In the genomic region with DNA sequence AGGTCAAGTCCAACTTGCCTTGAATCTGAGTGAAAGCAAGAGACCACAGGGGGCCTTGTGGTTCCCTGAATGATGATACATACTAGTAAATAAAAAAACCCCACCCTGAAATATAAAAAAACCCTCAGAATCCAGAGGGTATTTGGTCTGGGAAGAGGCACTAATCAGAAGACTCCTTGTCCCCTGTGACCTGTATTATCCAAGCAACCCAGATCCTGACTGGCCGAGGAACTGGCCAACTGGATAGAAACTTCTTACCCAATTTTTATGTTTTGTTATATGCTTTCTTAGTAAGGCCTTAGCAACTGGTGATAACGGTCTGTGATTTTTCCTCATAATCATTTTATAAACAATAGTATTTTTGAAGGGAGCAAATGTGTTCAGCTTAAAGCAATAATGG, we compare ENCODE assay signal across 19 cellular contexts. TPM values are rescaled to one million over a fixed set of nuclear protein-coding genes. Genes with fewer than 3 reads are reported as not detected.
DNase-seq lines count a peak whose midpoint lies in the region; ATAC-seq, FAIRE-seq and TF ChIP-seq lines count a peak whose summit lies in the region.
"Had no signal": no experiment of that assay in that cellular context is flagged by ENCODE, and none has a peak within 500 bp of the region (broad histone marks: within the 10 kb centered on the region; RNA-seq: fewer than 3 reads in every experiment).

No MANE protein-coding gene starts in this region.

- H3K27ac ChIP-seq in gastroesophageal sphincter (peak overlapping the region in 2 of 4 donors; percentile 11 to 57), right atrium auricular region (peak overlapping the region; percentile 22 to 57), sigmoid colon (peak overlapping the region in 1 of 4 donors; percentile 15), HepG2 (ENCODE audit: extremely low read length, insufficient read depth, low read length) (no peak overlapping the region)
- H3K27ac ChIP-seq: 22Rv1, A549, C4-2B, GM23248 had no signal

- H3K4me1 Mint-ChIP-seq in T-cell = no peaks in the 10 kb centered on the region

- POLR2A ChIA-PET in HepG2 (lab: Yijun Ruan, JAX) (no interaction called here), T-cell (lab: Charles Lee) (no interaction called here)

- H3K4me1 ChIP-seq in gastroesophageal sphincter = peaks cover 3 to 91% (median 17%) of the 10 kb centered on the region in 3 donors
- H3K4me1 ChIP-seq in right atrium auricular region = no peaks in the 10 kb centered on the region
- peaks cover 0 to 50% (median 43%) of the 10 kb centered on the region in 4 donors for H3K4me1 ChIP-seq in sigmoid colon
- no peaks in the 10 kb centered on the region for H3K4me1 ChIP-seq in HepG2 (ENCODE audit: insufficient read depth, low read length)
- H3K4me1 ChIP-seq: Caco-2, HAP-1 had no signal

- H2AFZ ChIP-seq in HepG2 (ENCODE audit: low read length) = no peak overlapping the region
- H2AFZ ChIP-seq: GM23248 had no signal

- H3K36me3 ChIP-seq in gastroesophageal sphincter = no peaks in the 10 kb centered on the region
- H3K36me3 ChIP-seq in right atrium auricular region = no peaks in the 10 kb centered on the region
- H3K36me3 ChIP-seq in sigmoid colon = no peaks in the 10 kb centered on the region
- no peaks in the 10 kb centered on the region for H3K36me3 ChIP-seq in HepG2 (replicated peaks in 1 of 2; ENCODE audit: control insufficient read depth in 1 of 2, insufficient read depth in 2 of 2, low read length in 2 of 2)
- H3K36me3 ChIP-seq: HAP-1 had no signal

- H3K4me2 ChIP-seq in HepG2 (ENCODE audit: low read depth, low read length) = no peak overlapping the region
- H3K4me2 ChIP-seq: A549 had no signal

- TF ChIP-seq CTCF in gastroesophageal sphincter (IDR thresholded peaks at IDR 0.05) (no peak), right atrium auricular region (IDR thresholded peaks at IDR 0.05) (no peak), sigmoid colon (IDR thresholded peaks at IDR 0.05) (no peak), HepG2 (CRISPR knock-in tag; IDR thresholded peaks at IDR 0.05) (no peak)

- no peak overlapping the region for H3K27ac Mint-ChIP-seq in T-cell
- H3K27ac Mint-ChIP-seq: CD4-positive, alpha-beta T cell had no signal

- DNase-seq in Right ventricle myocardium inferior (ENCODE audit: missing footprints) (no peak), cardiac septum (ENCODE audit: low spot score) (no peak), right atrium auricular region (ENCODE audit: low spot score) (peak; percentile 64), sigmoid colon (no peak), HepG2 (ENCODE audit: low spot score) (no peak), T-cell (no peak)
- DNase-seq: AML-193; Caco-2; CD4-positive, alpha-beta T cell; GM23248 had no signal

- H3K36me3 Mint-ChIP-seq in T-cell = no peaks in the 10 kb centered on the region

- H3K27me3 Mint-ChIP-seq in T-cell = peaks cover 3 to 15% of the 10 kb centered on the region in 2 donors

- no TSS peak for BruUV-seq in HepG2 (replicated peaks; lab: Mats Ljungman, UMichigan)

- no peaks in the 10 kb centered on the region for H4K20me1 ChIP-seq in HepG2 (ENCODE audit: insufficient read depth, low read length)

- no peak for TF ChIP-seq POLR2A in gastroesophageal sphincter (IDR thresholded peaks at IDR 0.05)
- TF ChIP-seq POLR2A in sigmoid colon (IDR thresholded peaks at IDR 0.05) = no peak
- TF ChIP-seq POLR2A in HepG2 (IDR thresholded peaks at IDR 0.05; ENCODE audit: insufficient read depth in 1 of 2, low read depth in 2 of 2, low read length in 2 of 2) = no peak

- H3K9me3 ChIP-seq in gastroesophageal sphincter = no peaks in the 10 kb centered on the region
- peaks cover 0 to 4% of the 10 kb centered on the region in 2 donors for H3K9me3 ChIP-seq in right atrium auricular region
- no peaks in the 10 kb centered on the region for H3K9me3 ChIP-seq in sigmoid colon
- H3K9me3 ChIP-seq in HepG2 (ENCODE audit: low read length) = no peaks in the 10 kb centered on the region
- H3K9me3 ChIP-seq: A549, Caco-2, HAP-1 had no signal

- no peak for FAIRE-seq in HepG2 (lab: Jason Lieb, UNC)
- FAIRE-seq: A549, D721Med, G401.6, GM12892, GM18507 had no signal

- WGBS in gastroesophageal sphincter (ENCODE audit: low coverage in 1 of 2), 2 donors = 36 to 63% methylated on average over 2 of the region's 2 CpGs
- 82 to 89% methylated on average over 2 of the region's 2 CpGs for WGBS in sigmoid colon, 2 donors
- 0% methylated on average over 2 of the region's 2 CpGs for WGBS in HepG2 (ENCODE audit: low lambda C conversion rate)

- in situ Hi-C loops in HepG2 (cut with HindIII; ENCODE audit: extremely low pct_ligation_motif_present, low pct_unique_long_range_greater_than_20kb) = no loop called here

- H3K27me3 ChIP-seq in gastroesophageal sphincter = no peaks in the 10 kb centered on the region
- H3K27me3 ChIP-seq in right atrium auricular region = no peaks in the 10 kb centered on the region
- H3K27me3 ChIP-seq in sigmoid colon = no peaks in the 10 kb centered on the region
- H3K27me3 ChIP-seq in HepG2 (ENCODE audit: control insufficient read depth in 1 of 2, insufficient read depth in 2 of 2, low read length in 2 of 2) = no peaks in the 10 kb centered on the region; a peak in 1 of 5 replicates

- no peak overlapping the region for H3K4me3 Mint-ChIP-seq in T-cell
- H3K4me3 Mint-ChIP-seq: CD4-positive, alpha-beta T cell had no signal

- TF ChIP-seq EP300 in gastroesophageal sphincter (IDR thresholded peaks at IDR 0.05) = no peak
- no peak for TF ChIP-seq EP300 in sigmoid colon (IDR thresholded peaks at IDR 0.05)
- no peak for TF ChIP-seq EP300 in HepG2 (IDR thresholded peaks at IDR 0.05; ENCODE audit: low read depth in 2 of 2, low read length in 2 of 2)
- TF ChIP-seq EP300 in HepG2 (CRISPR knock-in tag; IDR thresholded peaks at IDR 0.05; ENCODE audit: borderline replicate concordance) = no peak

- H3K4me3 ChIP-seq in gastroesophageal sphincter (no peak overlapping the region), right atrium auricular region (no peak overlapping the region), sigmoid colon (no peak overlapping the region), HepG2 (replicated peaks in 1 of 3; ENCODE audit: insufficient read depth in 1 of 3, low read depth in 2 of 3, low read length in 3 of 3) (no peak overlapping the region)
- H3K4me3 ChIP-seq: A549, GM23248, HAP-1 had no signal

- H3K9ac ChIP-seq in HepG2 (ENCODE audit: insufficient read depth, low read depth, low read length) = no peak overlapping the region
- H3K9ac ChIP-seq: GM23248 had no signal

- no peak for TF ChIP-seq RAD21 in HepG2 (CRISPR knock-in tag; IDR thresholded peaks at IDR 0.05)

- peak; percentile 70 for ATAC-seq in Right ventricle myocardium inferior
- peak; percentile 62 for ATAC-seq in gastroesophageal sphincter
- ATAC-seq in HepG2 = no peak
- ATAC-seq in T-cell (replicated peaks in 1 of 4) = no peak
- ATAC-seq: A549 had no signal

- intact Hi-C loops in Right ventricle myocardium inferior (cut with DNase I) = no loop called here
- intact Hi-C loops in cardiac septum (cut with DNase I) = no loop called here
- intact Hi-C loops in sigmoid colon (cut with DNase I) = loop anchor here (10.0 kb wide), 1 partner anchor 409 kb away; no protein-coding TSS in a partner anchor
- intact Hi-C loops in HepG2 (cut with micrococcal nuclease; ENCODE audit: unreplicated experiment) = no loop called here

- CTCF ChIA-PET in HepG2 (lab: Yijun Ruan, JAX; ENCODE audit: low intra/inter-chr PET ratio, low total read pairs) = no interaction called here
- CTCF ChIA-PET in T-cell (lab: Charles Lee) = no interaction called here

- H3K79me2 ChIP-seq in HepG2 (ENCODE audit: insufficient read depth, low read length) = no peaks in the 10 kb centered on the region

- no peaks in the 10 kb centered on the region for H3K9me3 Mint-ChIP-seq in T-cell
- H3K9me3 Mint-ChIP-seq: CD4-positive, alpha-beta T cell had no signal

TF ChIP-seq in HepG2, 621 proteins besides CTCF, POLR2A, EP300 and RAD21 (continues in another document):
- TF ChIP-seq MAFK (conservative IDR thresholded peaks at IDR 0.05 in 1 of 2, IDR thresholded peaks at IDR 0.05 in 1 of 2; ENCODE audit: low read length in 2 of 2) = no peak

RNA-seq across cellular contexts. Expression of a gene that starts 17.5 kb away (rescaled TPM):
- total RNA-seq in Right ventricle myocardium inferior = 40.7 TPM
- total RNA-seq in cardiac septum = 26.2 TPM
- 100 to 1,000 TPM in 2 of 4 donors, 10 to 100 TPM in 2; 59.6 to 158 (median 99.9) TPM for total RNA-seq in gastroesophageal sphincter
- total RNA-seq in right atrium auricular region = 10 to 100 TPM; 46.7 to 56.3 TPM
- total RNA-seq in sigmoid colon = 100 to 1,000 TPM in 1 of 4 donors, 10 to 100 TPM in 3; 30.4 to 177 (median 77.9) TPM
- 10 to 100 TPM in 1 of 3 donors, 1 to 10 TPM in 2; 1.2 to 21.1 (median 4.8) TPM for polyA plus RNA-seq in sigmoid colon
- not detected in 2 replicates for total RNA-seq in HepG2 (2016; rRNA removed; fragmentation: Illumina TruSeq; extraction: Trizol)
- total RNA-seq in HepG2 (2016; cell fraction: cytosol; rRNA removed; fragmentation: Illumina TruSeq; extraction: Trizol; ENCODE audit: low read depth) = not detected in 2 replicates
- not detected in 2 replicates for total RNA-seq in HepG2 (2016; cell fraction: insoluble cytoplasmic fraction; rRNA removed; fragmentation: Illumina TruSeq; extraction: Trizol)
- total RNA-seq in HepG2 (2016; cell fraction: membrane; rRNA removed; fragmentation: Illumina TruSeq; extraction: Trizol) = not detected in 2 replicates
- not detected in 2 replicates for total RNA-seq in HepG2 (2016; cell fraction: nucleus; rRNA removed; fragmentation: Illumina TruSeq; extraction: Trizol)
- not detected in 2 replicates for polyA plus RNA-seq in HepG2 (2011; rRNA removed)
- not detected in 2 replicates for polyA plus RNA-seq in HepG2 (2011; cell fraction: cytosol; rRNA removed)
- polyA plus RNA-seq in HepG2 (2011; cell fraction: nucleus; rRNA removed) = not detected in 2 replicates
- 0.03 and 0.20 TPM in 2 replicates for polyA plus RNA-seq in HepG2 (2012)
- not detected in 2 replicates for polyA plus RNA-seq in HepG2 (2016; cell fraction: cytosol; fragmentation: Illumina TruSeq; extraction: Trizol; ENCODE audit: low read depth)
- not detected in 2 replicates for polyA plus RNA-seq in HepG2 (2016; cell fraction: insoluble cytoplasmic fraction; fragmentation: Illumina TruSeq; extraction: Trizol; ENCODE audit: low read depth)
- polyA plus RNA-seq in HepG2 (2016; cell fraction: membrane; fragmentation: Illumina TruSeq; extraction: Trizol; ENCODE audit: low read depth) = not detected in 2 replicates
- polyA plus RNA-seq in HepG2 (2016; cell fraction: nucleus; fragmentation: Illumina TruSeq; extraction: Trizol; ENCODE audit: insufficient read depth, low read depth) = not detected in 2 replicates
- polyA minus RNA-seq in HepG2 (2011; rRNA and poly(A)+ RNA removed; ENCODE audit: low replicate concordance) = 0.05 TPM in 1 of 2 replicates, not detected in the other
- not detected in 2 replicates for polyA minus RNA-seq in HepG2 (2011; cell fraction: cytosol; rRNA and poly(A)+ RNA removed)
- not detected in 2 replicates for polyA minus RNA-seq in HepG2 (2011; cell fraction: nucleus; rRNA and poly(A)+ RNA removed)
- under 1 TPM in 3 of 5 donors, not detected in 2; 0.18 to 0.66 (median 0.43) TPM for total RNA-seq in T-cell
- total RNA-seq: Caco-2; CD4-positive, alpha-beta T cell had no signal

Comparison
In these comparisons a context has a peak if more than half of its experiments do, and no peak if none do; other contexts are left out.
1. ATAC-seq: peak in Right ventricle myocardium inferior (single experiment) and gastroesophageal sphincter (single experiment); none in HepG2 (single experiment) and T-cell (0 of 4).
2. RNA of a gene that starts 17.5 kb away (total RNA-seq): 59.6 to 158 TPM in gastroesophageal sphincter, 30.4 to 177 TPM in sigmoid colon, 46.7 to 56.3 TPM in right atrium auricular region, 40.7 TPM in Right ventricle myocardium inferior (single experiment) and 26.2 TPM in cardiac septum (single experiment); 0.18 to 0.66 TPM in T-cell and not detected in HepG2; every median in the first group is over 10 times any median in the second.